In the genomic region with DNA sequence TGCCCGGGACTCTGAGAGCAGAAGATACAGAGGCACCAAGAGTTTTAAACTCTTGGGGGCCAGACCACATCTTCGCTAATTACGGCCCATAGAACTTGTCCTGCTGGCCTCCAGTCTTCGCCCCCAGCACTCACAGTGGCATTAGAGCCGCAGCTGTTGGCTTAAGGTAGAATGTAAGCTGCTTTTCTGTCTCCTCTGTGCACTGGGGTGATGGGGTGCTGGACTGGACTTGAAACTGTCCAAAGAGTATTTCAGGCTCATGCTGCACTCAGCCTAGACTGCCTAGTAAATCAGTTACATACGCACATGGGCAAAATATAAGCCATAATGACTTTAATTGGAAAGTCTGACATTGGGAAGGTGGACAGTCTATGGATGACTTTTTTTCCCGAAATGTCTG, we compare ENCODE assay signal across 1 cellular context.
TF ChIP-seq lines count a peak whose summit lies in the region.

No MANE protein-coding gene starts in this region.

TF ChIP-seq in HepG2, 621 proteins besides CTCF, POLR2A, EP300 and RAD21:
- TF ChIP-seq TAF15 (IDR thresholded peaks at IDR 0.05; ENCODE audit: low read depth, low read length, poor library complexity, severe bottlenecking) (no peak), ZNF329 (CRISPR knock-in tag; IDR thresholded peaks at IDR 0.05; ENCODE audit: low read depth) (no peak), MAF1 (CRISPR knock-in tag; IDR thresholded peaks at IDR 0.05; ENCODE audit: borderline replicate concordance) (no peak), SP2 (CRISPR knock-in tag; IDR thresholded peaks at IDR 0.05) (no peak), HNF4A (CRISPR knock-in tag; IDR thresholded peaks at IDR 0.05) (peak; percentile 51), NCOR1 (IDR thresholded peaks at IDR 0.05; ENCODE audit: borderline replicate concordance, low read length) (0 out of 2 replicates have a peak, but pooled peaks have one; percentile 24)
- TF ChIP-seq, protein P1, sequence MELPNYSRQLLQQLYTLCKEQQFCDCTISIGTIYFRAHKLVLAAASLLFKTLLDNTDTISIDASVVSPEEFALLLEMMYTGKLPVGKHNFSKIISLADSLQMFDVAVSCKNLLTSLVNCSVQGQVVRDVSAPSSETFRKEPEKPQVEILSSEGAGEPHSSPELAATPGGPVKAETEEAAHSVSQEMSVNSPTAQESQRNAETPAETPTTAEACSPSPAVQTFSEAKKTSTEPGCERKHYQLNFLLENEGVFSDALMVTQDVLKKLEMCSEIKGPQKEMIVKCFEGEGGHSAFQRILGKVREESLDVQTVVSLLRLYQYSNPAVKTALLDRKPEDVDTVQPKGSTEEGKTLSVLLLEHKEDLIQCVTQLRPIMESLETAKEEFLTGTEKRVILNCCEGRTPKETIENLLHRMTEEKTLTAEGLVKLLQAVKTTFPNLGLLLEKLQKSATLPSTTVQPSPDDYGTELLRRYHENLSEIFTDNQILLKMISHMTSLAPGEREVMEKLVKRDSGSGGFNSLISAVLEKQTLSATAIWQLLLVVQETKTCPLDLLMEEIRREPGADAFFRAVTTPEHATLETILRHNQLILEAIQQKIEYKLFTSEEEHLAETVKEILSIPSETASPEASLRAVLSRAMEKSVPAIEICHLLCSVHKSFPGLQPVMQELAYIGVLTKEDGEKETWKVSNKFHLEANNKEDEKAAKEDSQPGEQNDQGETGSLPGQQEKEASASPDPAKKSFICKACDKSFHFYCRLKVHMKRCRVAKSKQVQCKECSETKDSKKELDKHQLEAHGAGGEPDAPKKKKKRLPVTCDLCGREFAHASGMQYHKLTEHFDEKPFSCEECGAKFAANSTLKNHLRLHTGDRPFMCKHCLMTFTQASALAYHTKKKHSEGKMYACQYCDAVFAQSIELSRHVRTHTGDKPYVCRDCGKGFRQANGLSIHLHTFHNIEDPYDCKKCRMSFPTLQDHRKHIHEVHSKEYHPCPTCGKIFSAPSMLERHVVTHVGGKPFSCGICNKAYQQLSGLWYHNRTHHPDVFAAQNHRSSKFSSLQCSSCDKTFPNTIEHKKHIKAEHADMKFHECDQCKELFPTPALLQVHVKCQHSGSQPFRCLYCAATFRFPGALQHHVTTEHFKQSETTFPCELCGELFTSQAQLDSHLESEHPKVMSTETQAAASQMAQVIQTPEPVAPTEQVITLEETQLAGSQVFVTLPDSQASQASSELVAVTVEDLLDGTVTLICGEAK (IDR thresholded peaks at IDR 0.05) = no peak
- TF ChIP-seq, protein P1 (CRISPR knock-in tag; IDR thresholded peaks at IDR 0.05) = 0 out of 2 replicates have a peak, but pooled peaks have one; percentile 17
TF ChIP-seq in HepG2: peak in this region for 3.
